In the genomic region with DNA sequence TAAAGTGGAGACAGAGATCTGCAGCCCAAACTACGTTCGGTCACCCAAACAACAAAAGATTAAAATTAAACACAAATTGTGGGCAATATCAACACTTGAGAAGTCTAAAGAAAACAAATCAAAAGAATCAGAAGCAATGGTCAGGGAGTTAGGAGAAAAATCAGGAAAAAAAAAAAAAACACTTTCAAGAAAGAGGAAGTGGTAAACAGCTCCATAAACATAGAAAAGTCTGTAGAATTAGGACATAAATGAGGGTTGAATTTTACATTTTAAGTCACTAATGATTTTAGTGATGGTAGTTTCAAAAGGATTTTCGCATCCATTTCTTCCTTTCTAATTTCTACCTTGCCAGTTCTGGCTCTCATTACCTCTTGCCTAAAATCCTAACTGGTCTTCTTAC, we compare ENCODE assay signal across 1 cellular context.
TF ChIP-seq lines count a peak whose summit lies in the region.

No MANE protein-coding gene starts in this region.

TF ChIP-seq in IMR-90, 13 proteins besides CTCF, POLR2A, EP300 and RAD21:
- TF ChIP-seq RFX5 (IDR thresholded peaks at IDR 0.05; ENCODE audit: low read depth, low read length) (no peak), FOS (IDR thresholded peaks at IDR 0.05; ENCODE audit: low read depth, low read length) (no peak), CEBPB (IDR thresholded peaks at IDR 0.05; ENCODE audit: low read depth, low read length) (no peak), SMC3 (IDR thresholded peaks at IDR 0.05; ENCODE audit: low read depth, low read length) (no peak), CHD1 (IDR thresholded peaks at IDR 0.05; ENCODE audit: low read depth, low read length) (no peak), BHLHE40 (IDR thresholded peaks at IDR 0.05; ENCODE audit: low read depth, low read length) (no peak), MAFK (IDR thresholded peaks at IDR 0.05; ENCODE audit: low read depth, low read length) (no peak), RCOR1 (IDR thresholded peaks at IDR 0.05; ENCODE audit: insufficient replicate concordance, low read length) (no peak), MXI1 (IDR thresholded peaks at IDR 0.05; ENCODE audit: borderline replicate concordance, low read depth, low read length) (no peak), NFE2L2 (IDR thresholded peaks at IDR 0.05; ENCODE audit: low read depth, low read length) (no peak), MAZ (IDR thresholded peaks at IDR 0.05; ENCODE audit: borderline replicate concordance, low read depth, low read length) (no peak)
- TF ChIP-seq, protein P1, sequence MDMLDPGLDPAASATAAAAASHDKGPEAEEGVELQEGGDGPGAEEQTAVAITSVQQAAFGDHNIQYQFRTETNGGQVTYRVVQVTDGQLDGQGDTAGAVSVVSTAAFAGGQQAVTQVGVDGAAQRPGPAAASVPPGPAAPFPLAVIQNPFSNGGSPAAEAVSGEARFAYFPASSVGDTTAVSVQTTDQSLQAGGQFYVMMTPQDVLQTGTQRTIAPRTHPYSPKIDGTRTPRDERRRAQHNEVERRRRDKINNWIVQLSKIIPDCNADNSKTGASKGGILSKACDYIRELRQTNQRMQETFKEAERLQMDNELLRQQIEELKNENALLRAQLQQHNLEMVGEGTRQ (IDR thresholded peaks at IDR 0.05; ENCODE audit: low read depth, low read length) = no peak
- TF ChIP-seq, protein P2, sequence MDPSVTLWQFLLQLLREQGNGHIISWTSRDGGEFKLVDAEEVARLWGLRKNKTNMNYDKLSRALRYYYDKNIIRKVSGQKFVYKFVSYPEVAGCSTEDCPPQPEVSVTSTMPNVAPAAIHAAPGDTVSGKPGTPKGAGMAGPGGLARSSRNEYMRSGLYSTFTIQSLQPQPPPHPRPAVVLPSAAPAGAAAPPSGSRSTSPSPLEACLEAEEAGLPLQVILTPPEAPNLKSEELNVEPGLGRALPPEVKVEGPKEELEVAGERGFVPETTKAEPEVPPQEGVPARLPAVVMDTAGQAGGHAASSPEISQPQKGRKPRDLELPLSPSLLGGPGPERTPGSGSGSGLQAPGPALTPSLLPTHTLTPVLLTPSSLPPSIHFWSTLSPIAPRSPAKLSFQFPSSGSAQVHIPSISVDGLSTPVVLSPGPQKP (IDR thresholded peaks at IDR 0.05; ENCODE audit: borderline replicate concordance, low read depth, low read length) = no peak
TF ChIP-seq in IMR-90: peak in this region for 0.
